15 cellular contexts compared by ENCODE assay signal in genomic region chr6:67683960-67684359, GRCh38.
A peak's percentile ranks its signal among the peaks of the same experiment; 100 is the strongest.
DNase-seq lines count a peak whose midpoint lies in the region; ATAC-seq and TF ChIP-seq lines count a peak whose summit lies in the region.
"Had no signal": no experiment of that assay in that cellular context is flagged by ENCODE, and none has a peak within 500 bp of the region (broad histone marks: within the 10 kb centered on the region; RNA-seq: fewer than 3 reads in every experiment).

No MANE protein-coding gene starts in this region.

- no peak overlapping the region for H3K27ac Mint-ChIP-seq in endothelial cell (ENCODE audit: unreplicated experiment)
- H3K27ac Mint-ChIP-seq: activated T-cell treated with anti-CD3 and anti-CD28 coated beads, Interleukin-2, amount 50 U/mL, for 72 hours; stimulated activated naive B cell treated with anti-CD40 and anti-IgM and Interleukin-4, amounts not matched to agents 10 μg/mL and 1 μg/mL and 100 μg/mL, for 72 hours had no signal

- H3K4me3 ChIP-seq in epithelial cell of esophagus (ENCODE audit: low read length), result no peak overlapping the region
- H3K4me3 ChIP-seq: esophagus muscularis mucosa, PC-9 had no signal

- H3K4me1 Mint-ChIP-seq in endothelial cell (ENCODE audit: unreplicated experiment), result no peaks in the 10 kb centered on the region
- H3K4me1 Mint-ChIP-seq: stimulated activated naive B cell treated with anti-CD40 and anti-IgM and Interleukin-4, amounts not matched to agents 10 μg/mL and 1 μg/mL and 100 μg/mL, for 72 hours had no signal

- TF ChIP-seq CTCF in RWPE1 (conservative IDR thresholded peaks at IDR 0.05; ENCODE audit: low read depth), result no peak
- no peak for TF ChIP-seq CTCF in epithelial cell of esophagus (IDR thresholded peaks at IDR 0.05; ENCODE audit: insufficient read depth, low read depth, low read length, missing control alignments)
- TF ChIP-seq CTCF in endothelial cell (IDR thresholded peaks at IDR 0.05; ENCODE audit: unreplicated experiment), result no peak

- H3K9me3 Mint-ChIP-seq in endothelial cell (ENCODE audit: unreplicated experiment), result no peaks in the 10 kb centered on the region
- H3K9me3 Mint-ChIP-seq: stimulated activated naive B cell treated with anti-CD40 and anti-IgM and Interleukin-4, amounts not matched to agents 10 μg/mL and 1 μg/mL and 100 μg/mL, for 72 hours had no signal

- no peak for ATAC-seq in HG02981 (IDR thresholded peaks at IDR 0.05; ENCODE audit: unreplicated experiment)
- ATAC-seq in stimulated activated naive CD8-positive, alpha-beta T cell treated with anti-CD3 and anti-CD28 coated beads, Interleukin-15, Interleukin-2, amounts not matched to agents 100 U/mL and 50 U/mL, for 24 hours, result no peak
- ATAC-seq: activated T-cell treated with anti-CD3 and anti-CD28 coated beads, Interleukin-2, amount 50 U/mL, for 72 hours; left cardiac atrium; stimulated activated naive B cell treated with anti-CD40 and anti-IgM and Interleukin-4, amounts not matched to agents 10 μg/mL and 1 μg/mL and 100 μg/mL, for 72 hours had no signal

- H3K4me3 Mint-ChIP-seq in endothelial cell (ENCODE audit: unreplicated experiment), result no peak overlapping the region
- H3K4me3 Mint-ChIP-seq: activated T-cell treated with anti-CD3 and anti-CD28 coated beads, Interleukin-2, amount 50 U/mL, for 72 hours; stimulated activated naive B cell treated with anti-CD40 and anti-IgM and Interleukin-4, amounts not matched to agents 10 μg/mL and 1 μg/mL and 100 μg/mL, for 72 hours had no signal

- no peaks in the 10 kb centered on the region for H3K27me3 Mint-ChIP-seq in endothelial cell (ENCODE audit: unreplicated experiment)
- H3K27me3 Mint-ChIP-seq: stimulated activated naive B cell treated with anti-CD40 and anti-IgM and Interleukin-4, amounts not matched to agents 10 μg/mL and 1 μg/mL and 100 μg/mL, for 72 hours had no signal

- peak; percentile 94 for DNase-seq in HT1080 (ENCODE audit: low read depth)
- DNase-seq in RWPE1 (ENCODE audit: low spot score), result peak; percentile 34
- DNase-seq in epithelial cell of esophagus (ENCODE audit: low read depth), result peak; percentile 58
- peak; percentile 28 for DNase-seq in stromal cell of bone marrow (ENCODE audit: low read depth)
- no peak for DNase-seq in endothelial cell (ENCODE audit: low spot score)
- DNase-seq in stimulated activated naive CD8-positive, alpha-beta T cell treated with anti-CD3 and anti-CD28 coated beads, Interleukin-15, Interleukin-2, amounts not matched to agents 100 U/mL and 50 U/mL, for 24 hours, result no peak
- DNase-seq: activated T-cell treated with anti-CD3 and anti-CD28 coated beads, Interleukin-2, amount 50 U/mL, for 72 hours; left cardiac atrium; NCI-H187 treated with DMSO at 0.1 percent for 48 hours; nucleus accumbens; PC-9; stimulated activated CD4-positive, alpha-beta T cell treated with anti-CD3 and anti-CD28 coated beads, Interleukin-1b, Interleukin-23, amount 100 ng/mL, for 48 hours; stimulated activated naive B cell treated with anti-CD40 and anti-IgM and Interleukin-4, amounts not matched to agents 10 μg/mL and 1 μg/mL and 100 μg/mL, for 72 hours had no signal

- CTCF ChIA-PET in RWPE1 (lab: Yijun Ruan, JAX), result interaction anchor here (0.6 kb wide), 1 partner anchor 713 kb away, joined by 3 read pairs; no protein-coding TSS in a partner anchor

- no peaks in the 10 kb centered on the region for H3K36me3 Mint-ChIP-seq in endothelial cell (ENCODE audit: low read depth, unreplicated experiment)
- H3K36me3 Mint-ChIP-seq: stimulated activated naive B cell treated with anti-CD40 and anti-IgM and Interleukin-4, amounts not matched to agents 10 μg/mL and 1 μg/mL and 100 μg/mL, for 72 hours had no signal

- no peak overlapping the region for H3K27ac ChIP-seq in RWPE1
- H3K27ac ChIP-seq: esophagus muscularis mucosa, PC-9 had no signal

- POLR2A ChIA-PET in RWPE1 (lab: Yijun Ruan, JAX; ENCODE audit: low non-redundant PET), result no interaction called here

Comparison
In these comparisons a context has a peak if more than half of its experiments do, and no peak if none do; other contexts are left out.
1. DNase-seq: peak in HT1080 (single experiment), RWPE1 (single experiment), epithelial cell of esophagus (single experiment) and stromal cell of bone marrow (single experiment); none in endothelial cell (single experiment) and stimulated activated naive CD8-positive, alpha-beta T cell treated with anti-CD3 and anti-CD28 coated beads, Interleukin-15, Interleukin-2, amounts not matched to agents 100 U/mL and 50 U/mL, for 24 hours (single experiment).